8 cellular contexts compared by ENCODE assay signal in genomic region chr1:93844262-93845045, GRCh38. TPM values are rescaled to one million over a fixed set of nuclear protein-coding genes. Genes with fewer than 3 reads are reported as not detected.
A peak's percentile ranks its signal among the peaks of the same experiment; 100 is the strongest.
DNase-seq lines count a peak whose midpoint lies in the region; ATAC-seq, FAIRE-seq and TF ChIP-seq lines count a peak whose summit lies in the region.

No MANE protein-coding gene starts in this region.

- no peaks in the 10 kb centered on the region for H3K27me3 ChIP-seq in BLaER1 treated with 17β-estradiol and CSF1 and Interleukin-3, amounts not matched to agents 10 nM and 100 nM

- ATAC-seq in HG03139 (IDR thresholded peaks at IDR 0.05; ENCODE audit: unreplicated experiment) (no peak), GM21381 (IDR thresholded peaks at IDR 0.05; ENCODE audit: unreplicated experiment) (no peak)

- H3K36me3 ChIP-seq in BLaER1 treated with 17β-estradiol and CSF1 and Interleukin-3, amounts not matched to agents 10 nM and 100 nM = no peaks in the 10 kb centered on the region

- H3K27ac ChIP-seq in BLaER1 treated with 17β-estradiol and CSF1 and Interleukin-3, amounts not matched to agents 10 nM and 100 nM = peak overlapping the region; percentile 26 to 99 (median 88); a peak in 21 of 22 replicates
- peak overlapping the region; percentile 95 to 99 for H3K27ac ChIP-seq in coronary artery

- DNase-seq in GM12892 (ENCODE audit: insufficient read length) = no peak
- DNase-seq in NCI-H2107 (lab: John Stamatoyannopoulos, UW) = peak; percentile 61
- peak; percentile 10 for DNase-seq in T-helper 22 cell (ENCODE audit: low read depth)
- DNase-seq in coronary artery (ENCODE audit: low spot score) = no peak
- DNase-seq in mesothelial cell of epicardium (ENCODE audit: low spot score in 2 of 2, unreplicated experiment in 2 of 2) = no peak

- peak; percentile 29 for TF ChIP-seq CTCF in coronary artery (IDR thresholded peaks at IDR 0.05)
- TF ChIP-seq CTCF in mesothelial cell of epicardium (IDR thresholded peaks at IDR 0.05; ENCODE audit: unreplicated experiment) = peak; percentile 30

- no peaks in the 10 kb centered on the region for H3K27me3 Mint-ChIP-seq in mesothelial cell of epicardium (ENCODE audit: low read depth)

- H3K9me3 Mint-ChIP-seq in mesothelial cell of epicardium = no peaks in the 10 kb centered on the region

- peak overlapping the region; percentile 85 for H3K27ac Mint-ChIP-seq in mesothelial cell of epicardium

- H3K4me1 ChIP-seq in BLaER1 treated with 17β-estradiol and CSF1 and Interleukin-3, amounts not matched to agents 10 nM and 100 nM = peaks cover 68 to 77% (median 74%) of the 10 kb centered on the region in 10 experiments

- peak; percentile 96 for FAIRE-seq in GM12892 (lab: Jason Lieb, UNC)

- no peaks in the 10 kb centered on the region for H3K36me3 Mint-ChIP-seq in mesothelial cell of epicardium

- no peak overlapping the region for H3K4me3 Mint-ChIP-seq in mesothelial cell of epicardium

- peak overlapping the region in 2 of 10 experiments; percentile 59 to 76; a peak in 4 of 20 replicates for H3K4me3 ChIP-seq in BLaER1 treated with 17β-estradiol and CSF1 and Interleukin-3, amounts not matched to agents 10 nM and 100 nM
- H3K4me3 ChIP-seq in coronary artery = no peak overlapping the region

- peaks cover 17% of the 10 kb centered on the region for H3K4me1 Mint-ChIP-seq in mesothelial cell of epicardium

- TF ChIP-seq POLR2A in GM12892 (IDR thresholded peaks at IDR 0.05; ENCODE audit: low read depth, low read length) = no peak

- peak overlapping the region; percentile 67 to 98 (median 88) for H3K4me2 ChIP-seq in BLaER1 treated with 17β-estradiol and CSF1 and Interleukin-3, amounts not matched to agents 10 nM and 100 nM

- peak overlapping the region; percentile 49 to 99 (median 73); a peak in 21 of 22 replicates for H3K9ac ChIP-seq in BLaER1 treated with 17β-estradiol and CSF1 and Interleukin-3, amounts not matched to agents 10 nM and 100 nM

- peaks cover 0 to under 1% (median 0%) of the 10 kb centered on the region in 11 experiments; a peak in 1 of 22 replicates for H3K9me3 ChIP-seq in BLaER1 treated with 17β-estradiol and CSF1 and Interleukin-3, amounts not matched to agents 10 nM and 100 nM (replicated peaks in 1 of 11)

- no peaks in the 10 kb centered on the region for H4K20me1 ChIP-seq in BLaER1 treated with 17β-estradiol and CSF1 and Interleukin-3, amounts not matched to agents 10 nM and 100 nM

RNA-seq across cellular contexts. Expression of gene DNTTIP2, which starts 34.6 kb away (rescaled TPM):
- 48.1 TPM for polyA plus RNA-seq in GM12892 (2012; ENCODE audit: missing spikeins)
- total RNA-seq in mesothelial cell of epicardium = 46.4 to 49.6 TPM (median 47.4 TPM) in 3 replicates

Comparison
In these comparisons a context has a peak if more than half of its experiments do, and no peak if none do; other contexts are left out.
1. DNase-seq: peak in NCI-H2107 (single experiment) and T-helper 22 cell (single experiment); none in GM12892 (single experiment), coronary artery (single experiment) and mesothelial cell of epicardium (0 of 2).